ENCODE assay signal across 8 cellular contexts in genomic region chr5:65102826-65103673, GRCh38.
DNase-seq lines count a peak whose midpoint lies in the region; ATAC-seq, FAIRE-seq and TF ChIP-seq lines count a peak whose summit lies in the region.

No MANE protein-coding gene starts in this region.

- DNase-seq in GM12891 (ENCODE audit: insufficient read length, low spot score): peak; percentile 50
- peak; percentile 71 for DNase-seq in NCI-H1436 (lab: John Stamatoyannopoulos, UW)
- DNase-seq in activated CD4-positive, CD25-positive, alpha-beta regulatory T cell (lab: John Stamatoyannopoulos, UW): peak in 3 of 4 experiments; percentile 6 to 13 (median 12)
- peak; percentile 8 for DNase-seq in cerebellum (ENCODE audit: low spot score)
- peak; percentile 53 to 72 for DNase-seq in left colon
- peak; percentile 3 to 34 (median 14) for DNase-seq in stimulated activated CD4-positive, alpha-beta T cell treated with anti-CD3 and anti-CD28 coated beads, TNF-alpha, amount 100 ng/mL, for 1 hour (ENCODE audit: low read depth in 3 of 3, low spot score in 1 of 3)
- no peak for DNase-seq in mesenteric fat pad (ENCODE audit: low spot score)

- peak; percentile 59; the same call in 1 of the 2 replicates for TF ChIP-seq POLR2A in GM12891 (IDR thresholded peaks at IDR 0.05; ENCODE audit: low read depth, low read length)

- ATAC-seq in HG02610 (IDR thresholded peaks at IDR 0.05; ENCODE audit: unreplicated experiment) (peak; percentile 63), left colon (peak; percentile 87)

- peak; percentile 38 for FAIRE-seq in GM12891 (lab: Jason Lieb, UNC)

- intact Hi-C loops in left colon (cut with DNase I, micrococcal nuclease): loop anchor here in 1 of 2 donors (5.0 kb wide), 1 partner anchor 379 kb away; the partner anchor contains the start of gene ADAMTS6

TF ChIP-seq in GM12891, 5 proteins besides CTCF, POLR2A, EP300 and RAD21:
- TF ChIP-seq PAX5 (IDR thresholded peaks at IDR 0.05; ENCODE audit: insufficient read depth, low read length, severe bottlenecking): no peak
- 0 out of 2 replicates have a peak, but pooled peaks have one; percentile 4 for TF ChIP-seq SPI1 (IDR thresholded peaks at IDR 0.05; ENCODE audit: low read depth, low read length)
